In genomic region chr2:205879362-205879761, GRCh38 we compare ENCODE assay signal across 16 cellular contexts.
DNase-seq lines count a peak whose midpoint lies in the region; ATAC-seq and TF ChIP-seq lines count a peak whose summit lies in the region.
"Had no signal": no experiment of that assay in that cellular context is flagged by ENCODE, and none has a peak within 500 bp of the region (broad histone marks: within the 10 kb centered on the region; RNA-seq: fewer than 3 reads in every experiment).

No MANE protein-coding gene starts in this region.

- peak overlapping the region; percentile 26 for H3K4me2 ChIP-seq in mammary epithelial cell (ENCODE audit: insufficient read depth, low read depth, low read length)

- no peaks in the 10 kb centered on the region for H3K36me3 Mint-ChIP-seq in brain

- H4K20me1 ChIP-seq in mammary epithelial cell (ENCODE audit: insufficient read depth, low read length): no peaks in the 10 kb centered on the region

- in situ Hi-C loops in mammary epithelial cell (cut with MboI; ENCODE audit: low sequenced_read_pairs in 2 of 2): no loop called here

- peaks cover 23% of the 10 kb centered on the region for H3K27me3 Mint-ChIP-seq in brain

- H3K4me3 Mint-ChIP-seq in brain: peak overlapping the region in 3 of 5 experiments; percentile 4 to 39 (median 14)
- H3K4me3 Mint-ChIP-seq: activated T-cell treated with anti-CD3 and anti-CD28 coated beads, Interleukin-2, amount 50 U/mL, for 4 hours; CD4-positive, alpha-beta T cell had no signal

- TF ChIP-seq CTCF in mammary epithelial cell (conservative IDR thresholded peaks at IDR 0.05 in 1 of 2, IDR thresholded peaks at IDR 0.05 in 1 of 2; ENCODE audit: extremely low read depth in 1 of 2, insufficient read depth in 1 of 2, low read depth in 1 of 2, low read length in 2 of 2) (no peak), breast epithelium (IDR thresholded peaks at IDR 0.05) (no peak), brain (conservative IDR thresholded peaks at IDR 0.05) (no peak)

- TF ChIP-seq POLR2A in breast epithelium (IDR thresholded peaks at IDR 0.05): no peak

- H3K27me3 ChIP-seq in mammary epithelial cell (ENCODE audit: insufficient read depth, low read length) (no peaks in the 10 kb centered on the region), breast epithelium (no peaks in the 10 kb centered on the region)
- H3K27me3 ChIP-seq: cardiac muscle cell, heart left ventricle had no signal

- ATAC-seq in HG03565 (IDR thresholded peaks at IDR 0.05; ENCODE audit: unreplicated experiment) (no peak), GM18861 (IDR thresholded peaks at IDR 0.05; ENCODE audit: unreplicated experiment) (no peak)
- ATAC-seq: activated T-cell treated with anti-CD3 and anti-CD28 coated beads, Interleukin-2, amount 50 U/mL, for 4 hours; heart left ventricle had no signal

- peak overlapping the region in 3 of 5 experiments; percentile 51 to 79 (median 59) for H3K27ac Mint-ChIP-seq in brain
- H3K27ac Mint-ChIP-seq: CD4-positive, alpha-beta T cell had no signal

- H3K4me1 ChIP-seq in mammary epithelial cell (ENCODE audit: insufficient read depth, low read length) (no peaks in the 10 kb centered on the region), breast epithelium (no peaks in the 10 kb centered on the region)
- H3K4me1 ChIP-seq: heart left ventricle had no signal

- H3K9me3 Mint-ChIP-seq in brain: peaks cover 0 to under 1% (median 0%) of the 10 kb centered on the region in 5 experiments
- H3K9me3 Mint-ChIP-seq: activated T-cell treated with anti-CD3 and anti-CD28 coated beads, Interleukin-2, amount 50 U/mL, for 4 hours; CD4-positive, alpha-beta T cell had no signal

- no peaks in the 10 kb centered on the region for H3K79me2 ChIP-seq in mammary epithelial cell (ENCODE audit: insufficient read depth, low read length)

- BruUV-seq in mammary epithelial cell (replicated peaks; lab: Mats Ljungman, UMichigan): no TSS peak

- H3K4me3 ChIP-seq in mammary epithelial cell (replicated peaks in 1 of 3; ENCODE audit: insufficient read depth in 1 of 3, low read depth in 2 of 3, low read length in 3 of 3) (no peak overlapping the region), breast epithelium (no peak overlapping the region)
- H3K4me3 ChIP-seq: cardiac muscle cell, heart left ventricle had no signal

- 19% methylated on average over 6 of the region's 12 CpGs for WGBS in mammary epithelial cell (ENCODE audit: low coverage, missing lambda C conversion rate)

- H3K27ac ChIP-seq in mammary epithelial cell (ENCODE audit: insufficient read depth, low read depth, low read length) (no peak overlapping the region), breast epithelium (no peak overlapping the region)
- H3K27ac ChIP-seq: cardiac muscle cell, heart left ventricle, neutrophil had no signal

- peaks cover 23% of the 10 kb centered on the region for H3K4me1 Mint-ChIP-seq in brain

- no peak overlapping the region for H3K9ac ChIP-seq in mammary epithelial cell (ENCODE audit: insufficient read depth, low read length)

- no peaks in the 10 kb centered on the region for H3K36me3 ChIP-seq in mammary epithelial cell (ENCODE audit: insufficient read depth, low read length)
- no peaks in the 10 kb centered on the region for H3K36me3 ChIP-seq in breast epithelium
- H3K36me3 ChIP-seq: cardiac muscle cell, heart left ventricle, neutrophil had no signal

- CTCF ChIA-PET in mammary epithelial cell (lab: Charles Lee; ENCODE audit: low non-redundant PET): no interaction called here

- intact Hi-C loops in mammary epithelial cell (cut with micrococcal nuclease) (no loop called here), breast epithelium (cut with DNase I; ENCODE audit: low total_unique reads) (no loop called here)

- dilution Hi-C loops in mammary epithelial cell (cut with HindIII; ENCODE audit: low sequenced_read_pairs): no loop called here

- H2AFZ ChIP-seq in mammary epithelial cell (ENCODE audit: low read depth, low read length): peak overlapping the region; percentile 49

- DNase-seq in mammary epithelial cell (no peak), breast epithelium (ENCODE audit: low spot score in 2 of 2) (no peak), NCI-H2227 (lab: John Stamatoyannopoulos, UW; ENCODE audit: unreplicated experiment) (peak; percentile 41), mucosa of gallbladder (ENCODE audit: low spot score) (no peak), H4 (ENCODE audit: low spot score) (no peak)
- DNase-seq: activated T-cell treated with anti-CD3 and anti-CD28 coated beads, Interleukin-2, amount 50 U/mL, for 4 hours; CD4-positive, alpha-beta T cell; heart left ventricle; Kasumi-1; NCI-H187 treated with DMSO at 0.1 percent for 48 hours; OCI-M1 had no signal

- no peaks in the 10 kb centered on the region for H3K9me3 ChIP-seq in mammary epithelial cell (replicated peaks; ENCODE audit: insufficient read depth, low read length)
- no peaks in the 10 kb centered on the region for H3K9me3 ChIP-seq in breast epithelium
- H3K9me3 ChIP-seq: heart left ventricle, neutrophil had no signal
